Comparison of ENCODE assay signal across 18 cellular contexts in the genomic region with DNA sequence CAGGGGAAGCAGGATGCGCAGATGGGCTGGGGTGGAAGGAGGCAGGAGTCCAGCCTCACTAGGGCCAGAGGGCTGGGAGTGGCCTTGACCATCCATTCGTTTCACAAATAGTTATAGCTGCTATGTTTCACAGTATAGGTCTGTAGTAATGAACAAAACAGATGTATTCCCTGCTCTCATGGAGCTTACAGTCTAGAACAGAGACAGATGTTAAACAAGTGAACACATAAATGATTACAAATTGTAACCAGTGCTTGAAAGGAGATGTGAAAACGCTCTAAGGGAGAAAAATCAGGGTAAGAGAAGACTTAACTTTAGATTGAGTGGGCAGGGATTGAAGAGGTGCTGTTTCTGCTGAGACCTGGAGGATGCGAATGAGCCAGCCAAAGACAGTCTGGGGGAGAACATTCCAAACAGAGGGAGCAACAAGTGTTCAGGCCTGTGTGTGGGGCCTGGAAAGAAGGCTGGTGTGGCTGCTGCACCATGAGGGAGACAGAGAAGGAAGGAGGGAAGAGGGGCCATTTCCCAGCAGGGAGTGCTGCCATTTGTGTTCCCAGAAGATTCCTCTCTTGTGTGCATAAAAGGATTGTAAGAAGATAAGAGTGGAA. TPM values are rescaled to one million over a fixed set of nuclear protein-coding genes. Genes with fewer than 3 reads are reported as not detected.
DNase-seq lines count a peak whose midpoint lies in the region; ATAC-seq and TF ChIP-seq lines count a peak whose summit lies in the region.
"Had no signal": no experiment of that assay in that cellular context is flagged by ENCODE, and none has a peak within 500 bp of the region (broad histone marks: within the 10 kb centered on the region; RNA-seq: fewer than 3 reads in every experiment).

No MANE protein-coding gene starts in this region.

- peaks cover 7% of the 10 kb centered on the region for H3F3A ChIP-seq in neural progenitor cell (ENCODE audit: low read depth)

- H3K27me3 ChIP-seq in HUES6 (ENCODE audit: control insufficient read depth, insufficient read depth, low read length) (no peaks in the 10 kb centered on the region), neural progenitor cell (no peaks in the 10 kb centered on the region)

- peaks cover 5% of the 10 kb centered on the region; the same call in 1 of the 2 replicates for H3K36me3 ChIP-seq in HUES6 (ENCODE audit: control insufficient read depth, insufficient read depth, low read length)
- no peaks in the 10 kb centered on the region for H3K36me3 ChIP-seq in neural progenitor cell

- POLR2A ChIA-PET in T-cell (lab: Charles Lee): no interaction called here

- no peak for TF ChIP-seq POLR2A in erythroblast (IDR thresholded peaks at IDR 0.05; ENCODE audit: low read length)

- H3K9ac ChIP-seq in HUES6 (ENCODE audit: low read length) (peak overlapping the region; percentile 41), neural progenitor cell (no peak overlapping the region)

- H3K27ac Mint-ChIP-seq in glutamatergic neuron (ENCODE audit: unreplicated experiment) (peak overlapping the region; percentile 1), neural progenitor cell (peak overlapping the region; percentile 12), T-cell (no peak overlapping the region)

- H3K4me3 Mint-ChIP-seq in glutamatergic neuron (ENCODE audit: unreplicated experiment): no peak overlapping the region
- H3K4me3 Mint-ChIP-seq in neural progenitor cell: peak overlapping the region; percentile 1
- H3K4me3 Mint-ChIP-seq in T-cell: no peak overlapping the region
- H3K4me3 Mint-ChIP-seq: CD4-positive, alpha-beta memory T cell had no signal

- H2AFZ ChIP-seq in neural progenitor cell (replicated peaks): peak overlapping the region; percentile 86

- peaks cover 20% of the 10 kb centered on the region for H3K4me1 Mint-ChIP-seq in glutamatergic neuron (ENCODE audit: low read depth, unreplicated experiment)
- peaks cover 5% of the 10 kb centered on the region for H3K4me1 Mint-ChIP-seq in neural progenitor cell
- H3K4me1 Mint-ChIP-seq in T-cell: peaks cover 6 to 9% (median 6%) of the 10 kb centered on the region in 3 donors

- H3K4me1 ChIP-seq in HUES6 (ENCODE audit: control insufficient read depth, insufficient read depth, low read length): peaks cover 25% of the 10 kb centered on the region
- H3K4me1 ChIP-seq in neural progenitor cell: peaks cover 7% of the 10 kb centered on the region

- H4K20me1 ChIP-seq in neural progenitor cell (ENCODE audit: low read depth): no peaks in the 10 kb centered on the region

- ATAC-seq in T-cell (replicated peaks in 1 of 4) (no peak), HG02763 (IDR thresholded peaks at IDR 0.05; ENCODE audit: unreplicated experiment) (no peak)
- ATAC-seq: Panc1 had no signal

- no peak for TF ChIP-seq CTCF in glutamatergic neuron (IDR thresholded peaks at IDR 0.05; ENCODE audit: partially characterized antibody, unreplicated experiment)
- no peak for TF ChIP-seq CTCF in neural progenitor cell (IDR thresholded peaks at IDR 0.05)

- H3K9me3 Mint-ChIP-seq in glutamatergic neuron (ENCODE audit: unreplicated experiment) (peaks cover 7% of the 10 kb centered on the region), neural progenitor cell (peaks cover 4% of the 10 kb centered on the region), T-cell (no peaks in the 10 kb centered on the region)
- H3K9me3 Mint-ChIP-seq: CD4-positive, alpha-beta memory T cell had no signal

- DNase-seq in glutamatergic neuron (no peak), neural progenitor cell (ENCODE audit: low spot score) (no peak), erythroblast (lab: John Stamatoyannopoulos, UW) (no peak), T-cell (no peak)
- no peak for DNase-seq in activated naive CD4-positive, alpha-beta T cell treated with anti-CD3 and anti-CD28 coated beads, Interleukin-2, amount 50 U/mL, for 16 hours
- DNase-seq: AML-193; CD4-positive, alpha-beta memory T cell; HCEC 1CT; NCI-H1048; NCI-H146; NCI-H2081 treated with DMSO at 0.1 percent for 48 hours; NCI-H2227 treated with DMSO at 0.1 percent for 48 hours; NCI-H524; Right ventricle myocardium superior had no signal

- H3K27me3 Mint-ChIP-seq in glutamatergic neuron (ENCODE audit: unreplicated experiment) (peaks cover 7% of the 10 kb centered on the region), neural progenitor cell (ENCODE audit: insufficient read depth, low read depth) (peaks cover 3% of the 10 kb centered on the region), T-cell (peaks cover 0 to 3% of the 10 kb centered on the region in 2 donors)
- H3K27me3 Mint-ChIP-seq: CD4-positive, alpha-beta memory T cell had no signal

- peaks cover 5% of the 10 kb centered on the region for H3K36me3 Mint-ChIP-seq in glutamatergic neuron (ENCODE audit: unreplicated experiment)
- H3K36me3 Mint-ChIP-seq in neural progenitor cell: peaks cover 13% of the 10 kb centered on the region
- H3K36me3 Mint-ChIP-seq in T-cell: peaks cover 19% of the 10 kb centered on the region

- H3K4me2 ChIP-seq in neural progenitor cell: no peak overlapping the region

- peak overlapping the region; percentile 2; the same call in 1 of the 2 replicates for H3K27ac ChIP-seq in HUES6 (ENCODE audit: low read depth, low read length)
- no peak overlapping the region for H3K27ac ChIP-seq in neural progenitor cell
- H3K27ac ChIP-seq: SK-N-MC had no signal

- CTCF ChIA-PET in T-cell (lab: Charles Lee): no interaction called here

- H3K9me3 ChIP-seq in HUES6 (ENCODE audit: control insufficient read depth, insufficient read depth, low read depth, low read length): peaks cover 9% of the 10 kb centered on the region
- H3K9me3 ChIP-seq in neural progenitor cell (ENCODE audit: low read depth): no peaks in the 10 kb centered on the region

- H3K79me2 ChIP-seq in neural progenitor cell (ENCODE audit: low read depth): no peaks in the 10 kb centered on the region

- H3K4me3 ChIP-seq in HUES6 (ENCODE audit: low read depth, low read length) (no peak overlapping the region), neural progenitor cell (no peak overlapping the region)
- H3K4me3 ChIP-seq: SK-N-MC had no signal

RNA-seq across cellular contexts. Expression of gene CFAP251, which starts 14.6 kb away (rescaled TPM):
- total RNA-seq in glutamatergic neuron (ENCODE audit: unreplicated experiment) (2.8 TPM), neural progenitor cell (ENCODE audit: low replicate concordance) (0.92 and 1.5 TPM in 2 replicates), T-cell (under 1 TPM; 0.50 to 0.61 (median 0.57) TPM)

RNA-seq across cellular contexts. Expression of gene PSMD9, which starts 44.4 kb away (rescaled TPM):
- total RNA-seq in glutamatergic neuron (ENCODE audit: unreplicated experiment) (53.2 TPM), neural progenitor cell (ENCODE audit: low replicate concordance) (46.4 and 60.9 TPM in 2 replicates), T-cell (10 to 100 TPM; 42.1 to 57.3 (median 48.1) TPM)

Comparison
In these comparisons a context has a peak if more than half of its experiments do, and no peak if none do; other contexts are left out.
1. H3K27ac Mint-ChIP-seq: peak in glutamatergic neuron (single experiment) and neural progenitor cell (single experiment); none in T-cell (0 of 2).